10 cellular contexts compared by ENCODE assay signal in genomic region chr5:42944989-42945388, GRCh38.
A peak's percentile ranks its signal among the peaks of the same experiment; 100 is the strongest.
DNase-seq lines count a peak whose midpoint lies in the region; ATAC-seq lines count a peak whose summit lies in the region.
"Had no signal": no experiment of that assay in that cellular context is flagged by ENCODE, and none has a peak within 500 bp of the region (broad histone marks: within the 10 kb centered on the region; RNA-seq: fewer than 3 reads in every experiment).

No MANE protein-coding gene starts in this region.

- peak overlapping the region; percentile 79 for H3K27ac ChIP-seq in mesodermal cell (ENCODE audit: low read depth, low read length, severe bottlenecking)
- no peak overlapping the region for H3K27ac ChIP-seq in naive thymus-derived CD4-positive, alpha-beta T cell (ENCODE audit: low read depth, low read length)

- no peak overlapping the region for H3K27ac Mint-ChIP-seq in naive thymus-derived CD4-positive, alpha-beta T cell
- H3K27ac Mint-ChIP-seq: WTC11 had no signal

- H3K4me1 Mint-ChIP-seq in naive thymus-derived CD4-positive, alpha-beta T cell: peaks cover 9 to 21% (median 11%) of the 10 kb centered on the region in 7 donors

- no peak overlapping the region for H3K4me3 Mint-ChIP-seq in naive thymus-derived CD4-positive, alpha-beta T cell

- DNase-seq in EL (peak; percentile 90), NCI-H460 (ENCODE audit: extremely low read depth, low read depth) (peak; percentile 13), dedifferentiated amniotic fluid mesenchymal stem cell (ENCODE audit: extremely low spot score) (peak; percentile 34), NCI-H146 (lab: John Stamatoyannopoulos, UW) (no peak), globus pallidus (ENCODE audit: low spot score) (no peak)
- no peak for DNase-seq in naive thymus-derived CD4-positive, alpha-beta T cell
- DNase-seq: mucosa of descending colon had no signal

- H3K9me3 ChIP-seq in mesodermal cell (ENCODE audit: control insufficient read depth, low read length): peaks cover 11% of the 10 kb centered on the region
- H3K9me3 ChIP-seq in naive thymus-derived CD4-positive, alpha-beta T cell (ENCODE audit: control insufficient read depth in 2 of 3, low read length in 3 of 3): no peaks in the 10 kb centered on the region
- H3K9me3 ChIP-seq: mucosa of descending colon had no signal

- no peak overlapping the region for H3K4me3 ChIP-seq in mesodermal cell (ENCODE audit: extremely low read depth, insufficient read depth, low read length, poor library complexity, severe bottlenecking)
- no peak overlapping the region for H3K4me3 ChIP-seq in naive thymus-derived CD4-positive, alpha-beta T cell (ENCODE audit: low read length)
- H3K4me3 ChIP-seq: mucosa of descending colon had no signal

- peaks cover 0 to 45% (median 0%) of the 10 kb centered on the region in 5 donors for H3K27me3 Mint-ChIP-seq in naive thymus-derived CD4-positive, alpha-beta T cell

- CTCF ChIA-PET in naive thymus-derived CD4-positive, alpha-beta T cell (lab: Charles Lee): no interaction called here

- H3K4me1 ChIP-seq in mesodermal cell (ENCODE audit: control insufficient read depth, insufficient read depth, low read length, poor library complexity, severe bottlenecking): peaks cover 12% of the 10 kb centered on the region
- peaks cover 0 to 9% of the 10 kb centered on the region in 2 donors for H3K4me1 ChIP-seq in naive thymus-derived CD4-positive, alpha-beta T cell (ENCODE audit: control insufficient read depth in 2 of 2, insufficient read depth in 2 of 2, low read length in 2 of 2)

- H3K27me3 ChIP-seq in naive thymus-derived CD4-positive, alpha-beta T cell (ENCODE audit: control insufficient read depth in 2 of 2, insufficient read depth in 2 of 2, low read length in 2 of 2): no peaks in the 10 kb centered on the region

- intact Hi-C loops in naive thymus-derived CD4-positive, alpha-beta T cell (cut with micrococcal nuclease): no loop called here

- no peaks in the 10 kb centered on the region for H3K9me3 Mint-ChIP-seq in naive thymus-derived CD4-positive, alpha-beta T cell
- H3K9me3 Mint-ChIP-seq: WTC11 had no signal

- ATAC-seq in GM18511 (IDR thresholded peaks at IDR 0.05; ENCODE audit: unreplicated experiment): no peak
- no peak for ATAC-seq in naive thymus-derived CD4-positive, alpha-beta T cell
- ATAC-seq: mucosa of descending colon had no signal

- no peaks in the 10 kb centered on the region for H3K36me3 ChIP-seq in mesodermal cell (ENCODE audit: control insufficient read depth, insufficient read depth, low read length)
- H3K36me3 ChIP-seq in naive thymus-derived CD4-positive, alpha-beta T cell (ENCODE audit: control insufficient read depth in 2 of 3, insufficient read depth in 3 of 3, low read length in 3 of 3): no peaks in the 10 kb centered on the region

- H3K36me3 Mint-ChIP-seq in naive thymus-derived CD4-positive, alpha-beta T cell: peaks cover 0 to 3% (median 0%) of the 10 kb centered on the region in 5 donors
- H3K36me3 Mint-ChIP-seq: WTC11 had no signal

- POLR2A ChIA-PET in naive thymus-derived CD4-positive, alpha-beta T cell (lab: Charles Lee): interaction anchor here (0.6 kb wide), 1 partner anchor 46 kb away, joined by 3 read pairs; no protein-coding TSS in a partner anchor

- 84 to 88% methylated on average over 5 of the region's 5 CpGs for WGBS in mesodermal cell (ENCODE audit: insufficient coverage in 2 of 2), 2 experiments

Comparison
In these comparisons a context has a peak if more than half of its experiments do, and no peak if none do; other contexts are left out.
1. DNase-seq: peak in EL (single experiment), NCI-H460 (single experiment) and dedifferentiated amniotic fluid mesenchymal stem cell (single experiment); none in NCI-H146 (single experiment), naive thymus-derived CD4-positive, alpha-beta T cell (0 of 9) and globus pallidus (single experiment).